In genomic region chr15:61621146-61621545, GRCh38 we compare ENCODE assay signal across 9 cellular contexts.
DNase-seq lines count a peak whose midpoint lies in the region; ATAC-seq and TF ChIP-seq lines count a peak whose summit lies in the region.
"Had no signal": no experiment of that assay in that cellular context is flagged by ENCODE, and none has a peak within 500 bp of the region (broad histone marks: within the 10 kb centered on the region; RNA-seq: fewer than 3 reads in every experiment).

No MANE protein-coding gene starts in this region.

- H3K27ac ChIP-seq in gastroesophageal sphincter (no peak overlapping the region), testis (no peak overlapping the region)
- H3K27ac ChIP-seq: epithelial cell of prostate had no signal

- H3K9me3 Mint-ChIP-seq in Caco-2 (ENCODE audit: unreplicated experiment) (peaks cover 10% of the 10 kb centered on the region), natural killer cell (no peaks in the 10 kb centered on the region)

- no peaks in the 10 kb centered on the region for H3K9me3 ChIP-seq in Caco-2
- H3K9me3 ChIP-seq in gastroesophageal sphincter, result peaks cover 0 to 14% (median 2%) of the 10 kb centered on the region in 3 donors
- H3K9me3 ChIP-seq in testis, result no peaks in the 10 kb centered on the region

- no peak for TF ChIP-seq EP300 in gastroesophageal sphincter (IDR thresholded peaks at IDR 0.05)

- DNase-seq in Caco-2, result peak; percentile 45 to 50
- DNase-seq in HS-5 (ENCODE audit: low read depth), result peak; percentile 3
- peak; percentile 43 for DNase-seq in RPMI8226
- peak; percentile 63 for DNase-seq in testis
- DNase-seq in natural killer cell, result no peak

- H3K4me1 ChIP-seq in Caco-2, result no peaks in the 10 kb centered on the region
- no peaks in the 10 kb centered on the region for H3K4me1 ChIP-seq in gastroesophageal sphincter
- no peaks in the 10 kb centered on the region for H3K4me1 ChIP-seq in testis

- POLR2A ChIA-PET in Caco-2 (lab: Charles Lee), result no interaction called here

- ATAC-seq in gastroesophageal sphincter, result no peak
- ATAC-seq in HG03108 (IDR thresholded peaks at IDR 0.05; ENCODE audit: unreplicated experiment), result no peak
- no peak for ATAC-seq in HG02970 (IDR thresholded peaks at IDR 0.05; ENCODE audit: low FRiP score, unreplicated experiment)
- ATAC-seq in natural killer cell, result no peak

- no peak overlapping the region for H3K4me3 ChIP-seq in Caco-2 (ENCODE audit: low read depth, low read length)
- H3K4me3 ChIP-seq in gastroesophageal sphincter, result no peak overlapping the region
- no peak overlapping the region for H3K4me3 ChIP-seq in testis

- no peaks in the 10 kb centered on the region for H3K36me3 ChIP-seq in Caco-2 (ENCODE audit: control insufficient read depth, insufficient read depth, low read length)
- no peaks in the 10 kb centered on the region for H3K36me3 ChIP-seq in gastroesophageal sphincter
- H3K36me3 ChIP-seq in testis (ENCODE audit: low read depth, missing control alignments), result no peaks in the 10 kb centered on the region

- peaks cover 9% of the 10 kb centered on the region for H3K27me3 Mint-ChIP-seq in Caco-2 (ENCODE audit: insufficient read depth, unreplicated experiment)
- H3K27me3 Mint-ChIP-seq in natural killer cell (ENCODE audit: low read depth in 2 of 2), result peaks cover 11 to 48% of the 10 kb centered on the region in 2 donors

- H3K4me1 Mint-ChIP-seq in Caco-2 (ENCODE audit: low read depth, unreplicated experiment), result no peaks in the 10 kb centered on the region
- no peaks in the 10 kb centered on the region for H3K4me1 Mint-ChIP-seq in natural killer cell

- no peaks in the 10 kb centered on the region for H3K36me3 Mint-ChIP-seq in Caco-2 (ENCODE audit: insufficient read depth, unreplicated experiment)
- no peaks in the 10 kb centered on the region for H3K36me3 Mint-ChIP-seq in natural killer cell

- TF ChIP-seq CTCF in Caco-2 (IDR thresholded peaks at IDR 0.05; ENCODE audit: insufficient read depth in 1 of 2, low read depth in 1 of 2, low read length in 1 of 2, severe bottlenecking in 1 of 2, unreplicated experiment in 1 of 2) (peak; percentile 47 to 64), gastroesophageal sphincter (IDR thresholded peaks at IDR 0.05) (peak in 3 of 4 experiments; percentile 27 to 57 (median 38)), testis (IDR thresholded peaks at IDR 0.05) (peak; percentile 31 to 48 (median 44)), natural killer cell (IDR thresholded peaks at IDR 0.05) (no peak)

- CTCF ChIA-PET in Caco-2 (lab: Charles Lee), result no interaction called here

- H3K4me3 Mint-ChIP-seq in Caco-2 (ENCODE audit: unreplicated experiment) (no peak overlapping the region), natural killer cell (no peak overlapping the region)

- H3K27ac Mint-ChIP-seq in Caco-2 (ENCODE audit: unreplicated experiment), result no peak overlapping the region
- no peak overlapping the region for H3K27ac Mint-ChIP-seq in natural killer cell

- no TSS peak for BruUV-seq in Caco-2 (replicated peaks; lab: Mats Ljungman, UMichigan)

- TF ChIP-seq POLR2A in gastroesophageal sphincter (IDR thresholded peaks at IDR 0.05), result no peak
- TF ChIP-seq POLR2A in testis (IDR thresholded peaks at IDR 0.05), result no peak

- no peaks in the 10 kb centered on the region for H3K27me3 ChIP-seq in Caco-2 (replicated peaks; ENCODE audit: control insufficient read depth, insufficient read depth, low read length)
- H3K27me3 ChIP-seq in gastroesophageal sphincter, result no peaks in the 10 kb centered on the region
- H3K27me3 ChIP-seq in testis, result no peaks in the 10 kb centered on the region

- intact Hi-C loops in Caco-2 (cut with micrococcal nuclease; ENCODE audit: unreplicated experiment) (loop anchor here (10.0 kb wide), 1 partner anchor 214 kb away; no protein-coding TSS in a partner anchor), testis (cut with DNase I; ENCODE audit: low total_unique reads) (no loop called here), natural killer cell (cut with micrococcal nuclease) (no loop called here)

- WGBS in gastroesophageal sphincter (ENCODE audit: low coverage in 1 of 2), 2 donors, result 0 to 6% methylated on average over 1 to 2 of the region's 2 CpGs
- 21 to 25% methylated on average over 2 of the region's 2 CpGs for WGBS in testis, 2 donors
